Comparison of ENCODE assay signal across 8 cellular contexts in the genomic region with DNA sequence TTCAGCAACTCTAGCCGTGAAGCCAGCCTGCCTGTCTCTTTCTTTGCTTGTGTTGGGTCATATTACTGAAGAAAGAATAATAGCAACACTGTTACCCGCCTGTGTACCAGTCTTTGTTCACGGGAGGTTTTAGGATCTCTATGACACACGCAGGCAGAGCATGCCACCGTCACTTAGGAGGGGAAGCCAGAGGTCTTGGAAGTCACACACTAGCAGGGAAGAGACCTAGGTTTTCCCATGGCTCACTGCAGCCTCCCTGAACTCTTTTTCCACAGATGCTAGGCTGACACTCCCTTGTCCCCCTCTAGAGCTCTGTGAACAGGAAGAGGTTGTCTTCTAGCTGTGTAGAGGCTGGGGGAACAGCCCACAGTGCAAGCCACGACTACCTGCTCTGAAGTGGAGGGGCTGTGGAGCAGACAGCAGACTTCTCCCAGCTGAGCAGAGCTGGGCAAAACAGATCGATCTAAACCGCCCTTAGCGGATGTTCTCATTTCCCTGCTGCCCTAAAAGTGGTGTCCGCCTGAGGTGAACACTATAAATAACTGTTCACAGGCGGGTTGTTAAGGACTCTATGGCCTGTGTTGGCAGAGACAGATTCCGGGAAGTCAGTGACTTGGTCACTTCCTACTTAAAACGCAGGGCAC.
A peak's percentile ranks its signal among the peaks of the same experiment; 100 is the strongest.
DNase-seq lines count a peak whose midpoint lies in the region; ATAC-seq and TF ChIP-seq lines count a peak whose summit lies in the region.

No MANE protein-coding gene starts in this region.

- H3K4me1 ChIP-seq in breast epithelium, result peaks cover 0 to 4% of the 10 kb centered on the region in 2 donors
- no peaks in the 10 kb centered on the region for H3K4me1 ChIP-seq in mammary epithelial cell (ENCODE audit: insufficient read depth, low read length)
- peaks cover 0 to 14% of the 10 kb centered on the region in 2 donors for H3K4me1 ChIP-seq in muscle layer of duodenum (ENCODE audit: control insufficient read depth in 1 of 2, insufficient read depth in 2 of 2, low read length in 2 of 2)
- peaks cover 14% of the 10 kb centered on the region for H3K4me1 ChIP-seq in vagina

- H3K9me3 ChIP-seq in breast epithelium (no peaks in the 10 kb centered on the region), mammary epithelial cell (replicated peaks; ENCODE audit: insufficient read depth, low read length) (no peaks in the 10 kb centered on the region), muscle layer of duodenum (ENCODE audit: control insufficient read depth in 1 of 2, low read length in 2 of 2) (no peaks in the 10 kb centered on the region), vagina (no peaks in the 10 kb centered on the region)

- intact Hi-C loops in breast epithelium (cut with DNase I; ENCODE audit: low total_unique reads), result no loop called here
- intact Hi-C loops in mammary epithelial cell (cut with micrococcal nuclease), result no loop called here
- intact Hi-C loops in vagina (cut with DNase I), result no loop called here

- in situ Hi-C loops in mammary epithelial cell (cut with MboI; ENCODE audit: low sequenced_read_pairs in 2 of 2), result no loop called here

- H3K4me3 ChIP-seq in breast epithelium, result no peak overlapping the region
- H3K4me3 ChIP-seq in mammary epithelial cell (replicated peaks in 1 of 3; ENCODE audit: insufficient read depth in 1 of 3, low read depth in 2 of 3, low read length in 3 of 3), result no peak overlapping the region
- no peak overlapping the region for H3K4me3 ChIP-seq in muscle layer of duodenum (ENCODE audit: low read depth in 1 of 2, low read length in 2 of 2)
- no peak overlapping the region for H3K4me3 ChIP-seq in vagina

- no peaks in the 10 kb centered on the region for H3K79me2 ChIP-seq in mammary epithelial cell (ENCODE audit: insufficient read depth, low read length)

- TF ChIP-seq CTCF in breast epithelium (IDR thresholded peaks at IDR 0.05) (no peak), mammary epithelial cell (conservative IDR thresholded peaks at IDR 0.05 in 1 of 2, IDR thresholded peaks at IDR 0.05 in 1 of 2; ENCODE audit: extremely low read depth in 1 of 2, insufficient read depth in 1 of 2, low read depth in 1 of 2, low read length in 2 of 2) (no peak), vagina (IDR thresholded peaks at IDR 0.05) (no peak)

- no peak for TF ChIP-seq POLR2A in breast epithelium (IDR thresholded peaks at IDR 0.05)
- TF ChIP-seq POLR2A in vagina (IDR thresholded peaks at IDR 0.05), result no peak

- WGBS in mammary epithelial cell (ENCODE audit: low coverage, missing lambda C conversion rate), result 72% methylated on average over 13 of the region's 13 CpGs

- no peak overlapping the region for H3K9ac ChIP-seq in mammary epithelial cell (ENCODE audit: insufficient read depth, low read length)

- CTCF ChIA-PET in mammary epithelial cell (lab: Charles Lee; ENCODE audit: low non-redundant PET), result no interaction called here

- no peak overlapping the region for H2AFZ ChIP-seq in mammary epithelial cell (ENCODE audit: low read depth, low read length)

- no peaks in the 10 kb centered on the region for H4K20me1 ChIP-seq in mammary epithelial cell (ENCODE audit: insufficient read depth, low read length)

- dilution Hi-C loops in mammary epithelial cell (cut with HindIII; ENCODE audit: low sequenced_read_pairs), result no loop called here

- H3K27ac ChIP-seq in breast epithelium, result peak overlapping the region; percentile 34 to 74
- no peak overlapping the region for H3K27ac ChIP-seq in mammary epithelial cell (ENCODE audit: insufficient read depth, low read depth, low read length)
- H3K27ac ChIP-seq in muscle layer of duodenum (ENCODE audit: low read length), result peak overlapping the region; percentile 66
- H3K27ac ChIP-seq in vagina, result peak overlapping the region; percentile 54

- no TSS peak for BruUV-seq in mammary epithelial cell (replicated peaks; lab: Mats Ljungman, UMichigan)

- ATAC-seq in HG02938 (IDR thresholded peaks at IDR 0.05; ENCODE audit: unreplicated experiment) (no peak), HG03139 (IDR thresholded peaks at IDR 0.05; ENCODE audit: unreplicated experiment) (no peak), GM21526 (IDR thresholded peaks at IDR 0.05; ENCODE audit: low FRiP score, unreplicated experiment) (no peak)

- H3K27me3 ChIP-seq in breast epithelium (no peaks in the 10 kb centered on the region), mammary epithelial cell (ENCODE audit: insufficient read depth, low read length) (peaks cover 6% of the 10 kb centered on the region), muscle layer of duodenum (ENCODE audit: low read depth, low read length) (no peaks in the 10 kb centered on the region), vagina (no peaks in the 10 kb centered on the region)

- no peaks in the 10 kb centered on the region for H3K36me3 ChIP-seq in breast epithelium
- H3K36me3 ChIP-seq in mammary epithelial cell (ENCODE audit: insufficient read depth, low read length), result no peaks in the 10 kb centered on the region
- H3K36me3 ChIP-seq in muscle layer of duodenum (ENCODE audit: control insufficient read depth in 1 of 2, insufficient read depth in 2 of 2, low read length in 2 of 2), result no peaks in the 10 kb centered on the region
- H3K36me3 ChIP-seq in vagina, result no peaks in the 10 kb centered on the region

- H3K4me2 ChIP-seq in mammary epithelial cell (ENCODE audit: insufficient read depth, low read depth, low read length), result no peak overlapping the region

- DNase-seq in breast epithelium (ENCODE audit: low spot score in 2 of 2), result no peak
- DNase-seq in mammary epithelial cell, result no peak
- DNase-seq in astrocyte of the hippocampus (ENCODE audit: low read depth, low spot score), result peak; percentile 9
- peak in 1 of 2 donors; percentile 81 for DNase-seq in vagina (ENCODE audit: extremely low spot score in 2 of 2)
